Comparison of ENCODE assay signal across 8 cellular contexts in the genomic region with DNA sequence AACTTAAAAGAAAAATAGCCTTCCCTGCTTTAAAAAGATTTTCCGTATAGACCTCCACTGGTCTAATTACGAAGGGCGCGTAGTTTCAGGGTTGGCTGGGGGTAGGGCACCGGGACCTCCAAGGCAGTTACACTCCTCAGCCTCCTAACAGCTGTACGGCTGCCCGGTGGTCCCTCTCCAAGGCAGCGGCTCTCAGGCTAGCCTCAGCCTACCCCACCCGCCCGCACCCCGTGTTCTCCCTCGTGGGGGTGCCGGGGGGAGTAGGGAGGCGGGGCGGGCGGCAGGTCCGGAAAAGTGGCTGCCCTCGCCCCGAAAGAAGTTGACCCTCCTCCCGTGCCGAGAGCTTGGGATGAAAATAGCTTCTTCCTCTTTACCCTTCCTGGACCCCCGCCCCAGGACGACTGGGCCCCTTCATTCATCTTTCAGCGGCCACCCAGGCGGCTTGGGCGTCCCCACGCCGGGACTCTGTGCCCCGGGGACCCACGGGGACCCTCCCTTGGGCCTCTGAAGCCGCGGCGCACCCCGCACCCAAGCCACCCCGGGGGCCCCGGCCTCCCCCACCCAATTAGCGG. TPM values are rescaled to one million over a fixed set of nuclear protein-coding genes. Genes with fewer than 3 reads are reported as not detected.
DNase-seq lines count a peak whose midpoint lies in the region; ATAC-seq and TF ChIP-seq lines count a peak whose summit lies in the region.

No MANE protein-coding gene starts in this region.

- no peak for TF ChIP-seq EP300 in stomach (IDR thresholded peaks at IDR 0.05)

- intact Hi-C loops in dendritic cell treated with granulocyte-macrophage colony-stimulating factor and Interleukin-4, amounts not matched to agents 40 ng/mL and 50 ng/mL, for 4 days (cut with micrococcal nuclease): loop anchor here (5.0 kb wide), 4 partner anchors 34 to 186 kb away; partner anchors contain the start of gene TRAF3
- intact Hi-C loops in stomach (cut with DNase I; ENCODE audit: low total_unique reads): no loop called here

- H3K36me3 Mint-ChIP-seq in T-cell: no peaks in the 10 kb centered on the region
- peaks cover 34% of the 10 kb centered on the region for H3K36me3 Mint-ChIP-seq in dendritic cell treated with granulocyte-macrophage colony-stimulating factor and Interleukin-4, amounts not matched to agents 40 ng/mL and 50 ng/mL, for 4 days (ENCODE audit: low read depth)

- CTCF ChIA-PET in T-cell (lab: Charles Lee): interaction anchor here (0.6 to 0.8 kb wide), 3 partner anchors 66 to 869 kb away, joined by 4 read pairs; no protein-coding TSS in a partner anchor

- no peaks in the 10 kb centered on the region for H3K27me3 Mint-ChIP-seq in T-cell
- peaks cover 14% of the 10 kb centered on the region for H3K27me3 Mint-ChIP-seq in dendritic cell treated with granulocyte-macrophage colony-stimulating factor and Interleukin-4, amounts not matched to agents 40 ng/mL and 50 ng/mL, for 4 days

- H3K9me3 ChIP-seq in lung (ENCODE audit: control insufficient read depth in 2 of 2, insufficient read depth in 1 of 2, low read length in 1 of 2) (no peaks in the 10 kb centered on the region), stomach (no peaks in the 10 kb centered on the region)

- DNase-seq in Daoy (ENCODE audit: low read depth) (peak; percentile 54), T-cell (peak in 23 of 34 experiments; percentile 0 to 33 (median 10)), lung (ENCODE audit: low spot score) (peak; percentile 41), stomach (peak; percentile 28), NCI-H345 (lab: John Stamatoyannopoulos, UW) (no peak)

- no peaks in the 10 kb centered on the region for H3K9me3 Mint-ChIP-seq in T-cell
- H3K9me3 Mint-ChIP-seq in dendritic cell treated with granulocyte-macrophage colony-stimulating factor and Interleukin-4, amounts not matched to agents 40 ng/mL and 50 ng/mL, for 4 days: no peaks in the 10 kb centered on the region

- H3K27ac ChIP-seq in lung (ENCODE audit: low read depth in 1 of 2, low read length in 1 of 2) (peak overlapping the region; percentile 92 to 100), stomach (peak overlapping the region; percentile 96 to 99 (median 99))

- H3K4me3 ChIP-seq in lung: peak overlapping the region; percentile 83
- peak overlapping the region; percentile 86 to 99 (median 96) for H3K4me3 ChIP-seq in stomach

- no peak for TF ChIP-seq POLR2A in stomach (IDR thresholded peaks at IDR 0.05)

- TF ChIP-seq CTCF in lung (IDR thresholded peaks at IDR 0.05; ENCODE audit: control extremely low read depth, extremely low read depth) (no peak), stomach (IDR thresholded peaks at IDR 0.05) (no peak)

- ATAC-seq in HG03196 (IDR thresholded peaks at IDR 0.05; ENCODE audit: unreplicated experiment) (peak; percentile 4), T-cell (replicated peaks in 1 of 4) (no peak), lung (ENCODE audit: insufficient read depth, low FRiP score) (no peak), HG03139 (IDR thresholded peaks at IDR 0.05; ENCODE audit: unreplicated experiment) (no peak)

- no peaks in the 10 kb centered on the region for H3K36me3 ChIP-seq in lung (ENCODE audit: control insufficient read depth in 2 of 2, insufficient read depth in 2 of 2, low read length in 2 of 2)
- H3K36me3 ChIP-seq in stomach: no peaks in the 10 kb centered on the region

- peaks cover 20 to 25% (median 24%) of the 10 kb centered on the region in 3 donors for H3K4me1 Mint-ChIP-seq in T-cell
- H3K4me1 Mint-ChIP-seq in dendritic cell treated with granulocyte-macrophage colony-stimulating factor and Interleukin-4, amounts not matched to agents 40 ng/mL and 50 ng/mL, for 4 days (ENCODE audit: low read depth): peaks cover 31% of the 10 kb centered on the region

- H3K4me1 ChIP-seq in lung (ENCODE audit: control insufficient read depth in 2 of 2, insufficient read depth in 2 of 2, low read length in 2 of 2): peaks cover 0 to 2% of the 10 kb centered on the region in 2 donors
- peaks cover 19 to 47% (median 33%) of the 10 kb centered on the region in 4 donors for H3K4me1 ChIP-seq in stomach

- H3K27ac Mint-ChIP-seq in T-cell: peak overlapping the region; percentile 74 to 80
- H3K27ac Mint-ChIP-seq in dendritic cell treated with granulocyte-macrophage colony-stimulating factor and Interleukin-4, amounts not matched to agents 40 ng/mL and 50 ng/mL, for 4 days: peak overlapping the region; percentile 98

- POLR2A ChIA-PET in T-cell (lab: Charles Lee): interaction anchor here in 1 of 2 donors (1.2 kb wide), 1 partner anchor 23 kb away, joined by 4 read pairs; no protein-coding TSS in a partner anchor

- WGBS in lung, 2 donors: 1 to 3% methylated on average over 24 to 37 of the region's 37 CpGs
- WGBS in stomach, 5 donors: 0 to 1% (median 0%) methylated on average over 16 to 37 of the region's 37 CpGs

- H3K27me3 ChIP-seq in lung (ENCODE audit: control insufficient read depth, insufficient read depth) (no peaks in the 10 kb centered on the region), stomach (no peaks in the 10 kb centered on the region)

- peak overlapping the region; percentile 62 to 92 (median 81) for H3K4me3 Mint-ChIP-seq in T-cell
- H3K4me3 Mint-ChIP-seq in dendritic cell treated with granulocyte-macrophage colony-stimulating factor and Interleukin-4, amounts not matched to agents 40 ng/mL and 50 ng/mL, for 4 days: peak overlapping the region; percentile 93

RNA-seq across cellular contexts. Expression of gene RCOR1, which starts 1.0 kb away (rescaled TPM):
- total RNA-seq in Daoy (2014; rRNA removed; shearing (Covaris generic)): 17.7 and 19.6 TPM in 2 replicates
- total RNA-seq in T-cell (10 to 100 TPM; 17.7 to 25.0 (median 18.7) TPM), lung (10 to 100 TPM; 31.6 to 63.9 TPM), stomach (10 to 100 TPM in 3 of 5 donors, 1 to 10 TPM in 2; 8.0 to 60.7 (median 17.0) TPM)
- polyA plus RNA-seq in lung (10 to 100 TPM in 1 of 2 donors, 1 to 10 TPM in 1; 7.9 to 13.3 TPM), stomach (1 to 10 TPM; 4.9 to 8.2 (median 7.7) TPM)
